Comparison of ENCODE assay signal across 8 cellular contexts in the genomic region with DNA sequence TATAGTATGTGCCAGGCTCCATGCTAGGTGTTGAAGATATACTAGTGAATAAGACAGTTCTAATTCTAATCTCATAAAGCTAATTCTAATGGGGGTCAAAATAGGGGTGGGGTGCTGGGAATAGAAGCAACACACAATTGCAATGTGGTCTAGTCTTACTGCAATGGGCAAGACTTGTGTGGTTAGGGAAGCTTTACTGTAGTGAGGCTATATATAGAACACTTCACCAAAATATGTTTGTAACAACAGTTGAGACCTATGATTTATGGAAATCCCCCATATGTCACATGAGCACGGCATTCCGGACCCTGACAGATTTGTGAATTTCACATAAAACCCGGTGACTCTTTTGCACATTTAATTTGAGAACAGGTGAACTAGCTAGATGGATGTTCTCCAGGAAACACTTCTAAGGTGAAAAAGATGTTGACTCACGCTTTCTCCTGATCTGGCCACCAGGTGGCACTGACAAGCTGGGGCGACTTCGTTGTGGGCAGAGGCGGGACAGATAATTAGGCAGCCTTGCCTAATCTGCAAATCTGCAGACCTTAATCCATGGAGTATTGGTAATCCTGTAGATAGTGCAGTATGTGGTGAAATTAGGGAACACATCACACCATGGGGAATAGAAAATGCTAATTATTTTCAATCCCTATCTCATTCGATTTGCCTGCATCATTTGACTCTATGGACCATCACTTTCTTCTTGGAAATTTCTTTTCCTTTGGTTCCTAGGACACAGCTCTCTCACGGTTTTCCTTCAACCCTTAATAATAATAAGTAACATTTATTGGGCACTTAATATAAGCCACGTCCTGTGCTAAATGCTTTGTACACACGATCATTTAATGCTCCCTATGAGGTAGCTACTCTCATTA. TPM values are rescaled to one million over a fixed set of nuclear protein-coding genes. Genes with fewer than 3 reads are reported as not detected.
A peak's percentile ranks its signal among the peaks of the same experiment; 100 is the strongest.
DNase-seq lines count a peak whose midpoint lies in the region; ATAC-seq and TF ChIP-seq lines count a peak whose summit lies in the region.

No MANE protein-coding gene starts in this region.

- H3K79me2 ChIP-seq in OCI-LY3 (ENCODE audit: low read length) = no peaks in the 10 kb centered on the region
- no peaks in the 10 kb centered on the region for H3K79me2 ChIP-seq in fibroblast of lung (ENCODE audit: control insufficient read depth, insufficient read depth, low read length)

- DNase-seq in GM12865 (ENCODE audit: low read depth) (peak; percentile 80), HL-60 (ENCODE audit: low read depth in 1 of 2, low spot score in 1 of 2) (peak; percentile 28 to 52), activated T-cell treated with anti-CD3 and anti-CD28 coated beads for 4 hours (peak; percentile 70), fibroblast of lung (ENCODE audit: low read depth in 2 of 2) (peak; percentile 18 to 55), testis (peak; percentile 76)

- peak overlapping the region; percentile 4; the same call in 1 of the 2 replicates for H3K4me2 ChIP-seq in OCI-LY3 (ENCODE audit: low read length)
- H3K4me2 ChIP-seq in fibroblast of lung (ENCODE audit: extremely low read depth, insufficient read depth, low read length) = no peak overlapping the region

- H3K9ac ChIP-seq in OCI-LY3 (ENCODE audit: low read length) = no peak overlapping the region
- H3K9ac ChIP-seq in fibroblast of lung (ENCODE audit: insufficient read depth, low read length) = no peak overlapping the region

- H3K4me1 ChIP-seq in OCI-LY3 (ENCODE audit: low read length) = peaks cover 25% of the 10 kb centered on the region
- no peaks in the 10 kb centered on the region for H3K4me1 ChIP-seq in fibroblast of lung (ENCODE audit: control insufficient read depth, extremely low read depth, insufficient read depth, low read length)
- peaks cover 5 to 8% of the 10 kb centered on the region in 2 experiments for H3K4me1 ChIP-seq in neutrophil (ENCODE audit: control insufficient read depth in 1 of 2, insufficient read depth in 1 of 2, low read depth in 1 of 2, low read length in 1 of 2)
- H3K4me1 ChIP-seq in testis = peaks cover 3% of the 10 kb centered on the region

- no peaks in the 10 kb centered on the region for H4K20me1 ChIP-seq in OCI-LY3 (ENCODE audit: insufficient read depth, low read length)
- H4K20me1 ChIP-seq in fibroblast of lung (ENCODE audit: control insufficient read depth, extremely low read depth, insufficient read depth, low read length) = no peaks in the 10 kb centered on the region

- no peaks in the 10 kb centered on the region for H3K9me3 ChIP-seq in OCI-LY3 (ENCODE audit: insufficient read depth, low read length)
- H3K9me3 ChIP-seq in fibroblast of lung (ENCODE audit: control insufficient read depth, insufficient read depth, low read depth, low read length) = no peaks in the 10 kb centered on the region
- no peaks in the 10 kb centered on the region for H3K9me3 ChIP-seq in neutrophil
- H3K9me3 ChIP-seq in testis = no peaks in the 10 kb centered on the region

- intact Hi-C loops in testis (cut with DNase I; ENCODE audit: low total_unique reads) = loop anchor here (5.0 kb wide), 1 partner anchor 167 kb away; no protein-coding TSS in a partner anchor

- H2AFZ ChIP-seq in OCI-LY3 (ENCODE audit: low read depth, low read length) (no peak overlapping the region), fibroblast of lung (ENCODE audit: low read length) (no peak overlapping the region)

- H3K36me3 ChIP-seq in OCI-LY3 (replicated peaks; ENCODE audit: low read depth, low read length) (peaks cover 7% of the 10 kb centered on the region), fibroblast of lung (ENCODE audit: control insufficient read depth, insufficient read depth, low read length) (no peaks in the 10 kb centered on the region), neutrophil (peaks cover 24% of the 10 kb centered on the region), testis (ENCODE audit: low read depth, missing control alignments) (no peaks in the 10 kb centered on the region)

- no peak for ATAC-seq in GM21423 (IDR thresholded peaks at IDR 0.05; ENCODE audit: unreplicated experiment)

- H3K27ac ChIP-seq in HL-60 (replicated peaks) (no peak overlapping the region), OCI-LY3 (ENCODE audit: low read length) (no peak overlapping the region), fibroblast of lung (ENCODE audit: insufficient read depth, low read length) (no peak overlapping the region), neutrophil (no peak overlapping the region), testis (no peak overlapping the region)

- TF ChIP-seq CTCF in GM12865 (IDR thresholded peaks at IDR 0.05; ENCODE audit: insufficient read depth, low read depth, low read length, missing control alignments) = peak; percentile 87
- TF ChIP-seq CTCF in HL-60 (IDR thresholded peaks at IDR 0.05; ENCODE audit: insufficient read depth, low read length) = peak; percentile 59
- peak; percentile 97 for TF ChIP-seq CTCF in OCI-LY3 (IDR thresholded peaks at IDR 0.05; ENCODE audit: low read depth, low read length)
- TF ChIP-seq CTCF in fibroblast of lung (conservative IDR thresholded peaks at IDR 0.05 in 1 of 2, IDR thresholded peaks at IDR 0.05 in 1 of 2; ENCODE audit: low read depth in 1 of 2, low read length in 2 of 2) = peak; percentile 86 to 91
- TF ChIP-seq CTCF in neutrophil (IDR thresholded peaks at IDR 0.05) = peak; percentile 86
- TF ChIP-seq CTCF in testis (IDR thresholded peaks at IDR 0.05) = peak; percentile 88 to 95 (median 88)

- 20 to 25% methylated on average over 11 of the region's 11 CpGs for WGBS in testis, 2 donors

- H3K4me3 ChIP-seq in GM12865 (ENCODE audit: low read depth, low read length) (no peak overlapping the region), HL-60 (replicated peaks; ENCODE audit: insufficient read depth, low read length) (no peak overlapping the region), OCI-LY3 (ENCODE audit: low read length) (no peak overlapping the region), fibroblast of lung (replicated peaks in 1 of 4; ENCODE audit: control extremely low read depth in 1 of 4, insufficient read depth in 1 of 4, low read depth in 3 of 4, low read length in 4 of 4) (no peak overlapping the region), neutrophil (ENCODE audit: low read depth in 1 of 2, low read length in 1 of 2) (no peak overlapping the region), testis (no peak overlapping the region)

- peaks cover 2% of the 10 kb centered on the region for H3K27me3 ChIP-seq in HL-60 (ENCODE audit: insufficient read depth, poor library complexity, severe bottlenecking)
- H3K27me3 ChIP-seq in OCI-LY3 (ENCODE audit: low read depth, low read length) = peaks cover 29% of the 10 kb centered on the region
- no peaks in the 10 kb centered on the region for H3K27me3 ChIP-seq in fibroblast of lung (ENCODE audit: control insufficient read depth, insufficient read depth, low read length)
- peaks cover 25% of the 10 kb centered on the region for H3K27me3 ChIP-seq in neutrophil
- no peaks in the 10 kb centered on the region for H3K27me3 ChIP-seq in testis

- TF ChIP-seq POLR2A in testis (IDR thresholded peaks at IDR 0.05) = no peak

RNA-seq across cellular contexts. Expression of a gene that starts 37.7 kb away (rescaled TPM):
- total RNA-seq in fibroblast of lung (under 0.01 and 0.17 TPM in 2 replicates), testis (1 to 10 TPM; 5.8 to 8.2 TPM)
- polyA plus RNA-seq in fibroblast of lung (0.18 and 24.7 TPM in 2 replicates), testis (ENCODE audit: insufficient read depth, low read depth, low replicate concordance) (10.3 TPM)
- polyA plus RNA-seq in fibroblast of lung (2012) = 0.10 and 10.9 TPM in 2 replicates
- polyA minus RNA-seq in fibroblast of lung (ENCODE audit: low replicate concordance) = 0.30 and 9.5 TPM in 2 replicates
